ENCODE assay signal across 1 cellular context in genomic region chr17:42312285-42313130, GRCh38.
TF ChIP-seq lines count a peak whose summit lies in the region.

No MANE protein-coding gene starts in this region.

TF ChIP-seq in HEK293, 187 proteins besides CTCF, POLR2A, EP300 and RAD21 (continued from another document and continues in another):
- TF ChIP-seq ZNF544 (tag by site-specific recombination; IDR thresholded peaks at IDR 0.05): no peak
- TF ChIP-seq ZIC2 (tag by site-specific recombination; IDR thresholded peaks at IDR 0.05): peak; percentile 8; the same call in 1 of the 2 replicates
- TF ChIP-seq ZNF23 (tag by site-specific recombination; IDR thresholded peaks at IDR 0.05; ENCODE audit: borderline replicate concordance): no peak
- TF ChIP-seq ZNF391 (tag by site-specific recombination; IDR thresholded peaks at IDR 0.05; ENCODE audit: borderline replicate concordance, low read depth): no peak
- no peak for TF ChIP-seq ZNF664 (tag by site-specific recombination; IDR thresholded peaks at IDR 0.05)
- TF ChIP-seq PATZ1 (tag by site-specific recombination; IDR thresholded peaks at IDR 0.05): peak; percentile 76
- no peak for TF ChIP-seq ZBTB1 (tag by site-specific recombination; IDR thresholded peaks at IDR 0.05)
- no peak for TF ChIP-seq ZNF280C (tag by site-specific recombination; IDR thresholded peaks at IDR 0.05)
- no peak for TF ChIP-seq ZNF785 (tag by site-specific recombination; IDR thresholded peaks at IDR 0.05)
- TF ChIP-seq ZNF76 (tag by site-specific recombination; IDR thresholded peaks at IDR 0.05; ENCODE audit: borderline replicate concordance, low read depth): peak; percentile 77; the same call in 1 of the 2 replicates
- TF ChIP-seq ZXDB (tag by site-specific recombination; IDR thresholded peaks at IDR 0.05): no peak
- no peak for TF ChIP-seq ZBTB17 (tag by site-specific recombination; IDR thresholded peaks at IDR 0.05)
- TF ChIP-seq PBX3 (CRISPR knock-in tag; IDR thresholded peaks at IDR 0.05): no peak
- TF ChIP-seq ZNF549 (tag by site-specific recombination; IDR thresholded peaks at IDR 0.05): no peak
- no peak for TF ChIP-seq ZNF514 (tag by site-specific recombination; IDR thresholded peaks at IDR 0.05)
- TF ChIP-seq ZNF398 (tag by site-specific recombination; IDR thresholded peaks at IDR 0.05): peak; percentile 37; the same call in 1 of the 2 replicates
- no peak for TF ChIP-seq ZNF529 (tag by site-specific recombination; IDR thresholded peaks at IDR 0.05; ENCODE audit: insufficient replicate concordance)
- no peak for TF ChIP-seq SALL2 (tag by site-specific recombination; IDR thresholded peaks at IDR 0.05; ENCODE audit: borderline replicate concordance)
- TF ChIP-seq ZNF433 (tag by site-specific recombination; IDR thresholded peaks at IDR 0.05; ENCODE audit: low read depth): no peak
- TF ChIP-seq ZNF561 (tag by site-specific recombination; IDR thresholded peaks at IDR 0.05; ENCODE audit: borderline replicate concordance): no peak; the same call in 1 of the 2 replicates
- TF ChIP-seq ZNF280D (tag by site-specific recombination; IDR thresholded peaks at IDR 0.05): no peak
- no peak for TF ChIP-seq PRDM4 (tag by site-specific recombination; IDR thresholded peaks at IDR 0.05)
- no peak for TF ChIP-seq ZNF510 (tag by site-specific recombination; IDR thresholded peaks at IDR 0.05; ENCODE audit: insufficient replicate concordance)
- TF ChIP-seq GLI4 (tag by site-specific recombination; IDR thresholded peaks at IDR 0.05): no peak
- no peak for TF ChIP-seq ZNF837 (tag by site-specific recombination; IDR thresholded peaks at IDR 0.05)
- TF ChIP-seq ZNF830 (tag by site-specific recombination; IDR thresholded peaks at IDR 0.05; ENCODE audit: low read depth): no peak
- TF ChIP-seq ZNF777 (tag by site-specific recombination; IDR thresholded peaks at IDR 0.05; ENCODE audit: borderline replicate concordance): no peak
- TF ChIP-seq HOXA7 (CRISPR knock-in tag; IDR thresholded peaks at IDR 0.05; ENCODE audit: borderline replicate concordance): no peak
- TF ChIP-seq TSHZ1 (tag by site-specific recombination; IDR thresholded peaks at IDR 0.05; ENCODE audit: borderline replicate concordance): no peak
- no peak for TF ChIP-seq ZNF768 (tag by site-specific recombination; IDR thresholded peaks at IDR 0.05)
- TF ChIP-seq HOXC10 (CRISPR knock-in tag; IDR thresholded peaks at IDR 0.05): no peak
- TF ChIP-seq ZNF621 (tag by site-specific recombination; IDR thresholded peaks at IDR 0.05): no peak
- TF ChIP-seq ZNF654 (tag by site-specific recombination; IDR thresholded peaks at IDR 0.05; ENCODE audit: low read depth): peak; percentile 57
- TF ChIP-seq ZNF416 (tag by site-specific recombination; IDR thresholded peaks at IDR 0.05): no peak
- TF ChIP-seq ZNF292 (tag by site-specific recombination; IDR thresholded peaks at IDR 0.05; ENCODE audit: borderline replicate concordance, low read depth): no peak
- no peak for TF ChIP-seq ZNF560 (tag by site-specific recombination; IDR thresholded peaks at IDR 0.05; ENCODE audit: borderline replicate concordance)
- TF ChIP-seq ZBTB26 (tag by site-specific recombination; optimal IDR thresholded peaks at IDR 0.05): peak; percentile 41
- TF ChIP-seq ZNF354C (tag by site-specific recombination; IDR thresholded peaks at IDR 0.05; ENCODE audit: borderline replicate concordance, low read depth): no peak
- no peak for TF ChIP-seq ZNF19 (tag by site-specific recombination; IDR thresholded peaks at IDR 0.05; ENCODE audit: low read depth)
- no peak for TF ChIP-seq ZNF221 (tag by site-specific recombination; IDR thresholded peaks at IDR 0.05; ENCODE audit: borderline replicate concordance)
- no peak for TF ChIP-seq ZNF449 (tag by site-specific recombination; IDR thresholded peaks at IDR 0.05)
- peak; percentile 74 for TF ChIP-seq GLIS2 (tag by site-specific recombination; IDR thresholded peaks at IDR 0.05)
- TF ChIP-seq ZBTB20 (tag by site-specific recombination; IDR thresholded peaks at IDR 0.05): peak; percentile 76; the same call in 1 of the 2 replicates
- no peak for TF ChIP-seq TCF7L2 (IDR thresholded peaks at IDR 0.05; ENCODE audit: borderline replicate concordance, low read depth, low read length)
